Comparison of ENCODE assay signal across 17 cellular contexts in the genomic region with DNA sequence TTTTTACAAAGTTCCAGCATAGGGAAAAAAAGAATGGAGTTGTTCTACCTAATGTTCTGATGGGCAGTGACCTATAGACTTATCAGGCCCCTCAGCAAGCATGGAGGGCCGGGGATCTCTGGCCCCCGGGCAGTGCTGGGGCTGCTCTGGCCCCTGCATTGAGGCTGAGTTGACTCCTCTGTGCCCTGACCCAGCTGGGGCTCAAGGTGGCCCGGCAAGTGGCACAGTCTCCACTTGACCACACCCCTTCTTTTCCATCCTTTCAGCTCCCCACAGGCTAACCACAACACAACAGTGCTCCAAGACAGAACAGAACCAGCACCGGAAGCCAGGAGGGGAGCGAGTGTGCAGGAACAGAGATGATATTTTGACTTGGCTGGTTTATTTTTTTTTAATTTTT. TPM values are rescaled to one million over a fixed set of nuclear protein-coding genes. Genes with fewer than 3 reads are reported as not detected.
A peak's percentile ranks its signal among the peaks of the same experiment; 100 is the strongest.
DNase-seq lines count a peak whose midpoint lies in the region; ATAC-seq and TF ChIP-seq lines count a peak whose summit lies in the region.
"Had no signal": no experiment of that assay in that cellular context is flagged by ENCODE, and none has a peak within 500 bp of the region (broad histone marks: within the 10 kb centered on the region; RNA-seq: fewer than 3 reads in every experiment).

No MANE protein-coding gene starts in this region.

- no peaks in the 10 kb centered on the region for H3K4me1 ChIP-seq in RWPE2 (ENCODE audit: insufficient read depth, poor library complexity, severe bottlenecking)
- H3K4me1 ChIP-seq: esophagus squamous epithelium had no signal

- CTCF ChIA-PET in activated CD4-positive, alpha-beta T cell treated with anti-CD3 and anti-CD28 coated beads for 36 hours (lab: Charles Lee) = interaction anchor here (0.7 to 1.7 kb wide), 5 partner anchors 10 to 129 kb away, joined by 3 to 6 read pairs (median 4); no protein-coding TSS in a partner anchor

- TF ChIP-seq CTCF in RWPE2 (IDR thresholded peaks at IDR 0.05; ENCODE audit: poor library complexity, severe bottlenecking) (no peak), natural killer cell (IDR thresholded peaks at IDR 0.05) (no peak)

- no peak for DNase-seq in activated CD4-positive, alpha-beta T cell treated with anti-CD3 and anti-CD28 coated beads for 36 hours
- no peak for DNase-seq in activated CD4-positive, alpha-beta T cell treated with anti-CD3 and anti-CD28 coated beads, Interleukin-2, amount 50 U/mL, for 48 hours
- DNase-seq in RWPE2 (ENCODE audit: low spot score) (peak; percentile 21), natural killer cell (no peak), iPS-NIHi11 (ENCODE audit: low spot score) (no peak), T-helper 1 cell (no peak)
- DNase-seq: 8988T, esophagus squamous epithelium, glutamatergic neuron, NCI-H2107, NCI-H526 treated with DMSO at 0.1 percent for 48 hours had no signal

- H3K27ac ChIP-seq in RWPE2 (ENCODE audit: poor library complexity, severe bottlenecking) = no peak overlapping the region

- intact Hi-C loops in activated CD4-positive, alpha-beta T cell treated with anti-CD3 and anti-CD28 coated beads for 36 hours (cut with DNase I, micrococcal nuclease) = no loop called here
- intact Hi-C loops in natural killer cell (cut with micrococcal nuclease) = loop anchor here (1.0 kb wide), 1 partner anchor 10 kb away; no protein-coding TSS in a partner anchor

- POLR2A ChIA-PET in activated CD4-positive, alpha-beta T cell treated with anti-CD3 and anti-CD28 coated beads for 36 hours (lab: Charles Lee) = interaction anchor here (0.6 kb wide), 1 partner anchor 41 kb away, joined by 3 read pairs; no protein-coding TSS in a partner anchor

- no peaks in the 10 kb centered on the region for H3K27me3 Mint-ChIP-seq in activated CD4-positive, alpha-beta T cell treated with anti-CD3 and anti-CD28 coated beads for 36 hours
- no peaks in the 10 kb centered on the region for H3K27me3 Mint-ChIP-seq in natural killer cell (ENCODE audit: low read depth in 2 of 2)

- peak; percentile 20 for ATAC-seq in activated CD4-positive, alpha-beta T cell treated with anti-CD3 and anti-CD28 coated beads for 36 hours
- ATAC-seq in GM19351 (IDR thresholded peaks at IDR 0.05; ENCODE audit: unreplicated experiment) = peak; percentile 8
- no peak for ATAC-seq in RWPE2 (ENCODE audit: low read depth)
- ATAC-seq in natural killer cell = peak in 2 of 3 donors; percentile 15 to 16
- no peak for ATAC-seq in HG03108 (IDR thresholded peaks at IDR 0.05; ENCODE audit: unreplicated experiment)

- no peak overlapping the region for H3K4me3 ChIP-seq in RWPE2 (ENCODE audit: severe bottlenecking)
- H3K4me3 ChIP-seq: esophagus squamous epithelium, K562, transverse colon had no signal

- no peaks in the 10 kb centered on the region for H3K9me3 Mint-ChIP-seq in activated CD4-positive, alpha-beta T cell treated with anti-CD3 and anti-CD28 coated beads for 36 hours (ENCODE audit: low read depth)
- H3K9me3 Mint-ChIP-seq in natural killer cell = no peaks in the 10 kb centered on the region

- no peaks in the 10 kb centered on the region for H3K36me3 Mint-ChIP-seq in activated CD4-positive, alpha-beta T cell treated with anti-CD3 and anti-CD28 coated beads for 36 hours (ENCODE audit: low read depth)
- H3K36me3 Mint-ChIP-seq in natural killer cell = no peaks in the 10 kb centered on the region

- H3K4me1 Mint-ChIP-seq in activated CD4-positive, alpha-beta T cell treated with anti-CD3 and anti-CD28 coated beads for 36 hours = peaks cover 26% of the 10 kb centered on the region
- H3K4me1 Mint-ChIP-seq in natural killer cell = peaks cover 27 to 40% of the 10 kb centered on the region in 2 donors

- no peaks in the 10 kb centered on the region for H3K9me3 ChIP-seq in RWPE2 (ENCODE audit: severe bottlenecking)
- H3K9me3 ChIP-seq: esophagus squamous epithelium, transverse colon had no signal

- H3K27ac Mint-ChIP-seq in activated CD4-positive, alpha-beta T cell treated with anti-CD3 and anti-CD28 coated beads for 36 hours = no peak overlapping the region
- peak overlapping the region; percentile 91 to 94 for H3K27ac Mint-ChIP-seq in natural killer cell
- H3K27ac Mint-ChIP-seq: progenitor cell of endocrine pancreas had no signal

- H3K4me3 Mint-ChIP-seq in activated CD4-positive, alpha-beta T cell treated with anti-CD3 and anti-CD28 coated beads for 36 hours = no peak overlapping the region
- no peak overlapping the region for H3K4me3 Mint-ChIP-seq in natural killer cell

- no peaks in the 10 kb centered on the region for H3K27me3 ChIP-seq in RWPE2 (ENCODE audit: insufficient read depth, poor library complexity, severe bottlenecking)
- H3K27me3 ChIP-seq: esophagus squamous epithelium, transverse colon had no signal

- H3K36me3 ChIP-seq in RWPE2 (ENCODE audit: low read depth) = no peaks in the 10 kb centered on the region
- H3K36me3 ChIP-seq: esophagus squamous epithelium, transverse colon had no signal

RNA-seq across cellular contexts. Expression of gene TOGARAM2, which starts 19.9 kb away (rescaled TPM):
- total RNA-seq in activated CD4-positive, alpha-beta T cell treated with anti-CD3 and anti-CD28 coated beads for 36 hours = 1 to 10 TPM; 2.7 to 3.3 TPM
- 10 to 100 TPM; 25.9 to 53.2 (median 30.8) TPM for total RNA-seq in natural killer cell
- total RNA-seq: bronchial epithelial cell, K562 had no signal

Comparison
In these comparisons a context has a peak if more than half of its experiments do, and no peak if none do; other contexts are left out.
1. ATAC-seq: peak in activated CD4-positive, alpha-beta T cell treated with anti-CD3 and anti-CD28 coated beads for 36 hours (single experiment), GM19351 (single experiment) and natural killer cell (2 of 3); none in RWPE2 (single experiment) and HG03108 (single experiment).
2. RNA of gene TOGARAM2, which starts 19.9 kb away (total RNA-seq): 25.9 to 53.2 TPM in natural killer cell; 2.7 to 3.3 TPM in activated CD4-positive, alpha-beta T cell treated with anti-CD3 and anti-CD28 coated beads for 36 hours; every median in the first group is over 4 times any median in the second.